ENCODE assay signal across 1 cellular context in genomic region chr2:189406612-189407011, GRCh38.
TF ChIP-seq lines count a peak whose summit lies in the region.

No MANE protein-coding gene starts in this region.

TF ChIP-seq in endothelial cell of umbilical vein, 7 proteins besides CTCF, POLR2A, EP300 and RAD21 (continued from another document):
- no peak for TF ChIP-seq JUN (IDR thresholded peaks at IDR 0.05; ENCODE audit: borderline replicate concordance, insufficient read depth, insufficient read length, low read depth)
- TF ChIP-seq FOS (IDR thresholded peaks at IDR 0.05; ENCODE audit: borderline replicate concordance, insufficient read depth, low read length): no peak
- no peak for TF ChIP-seq GATA2 (IDR thresholded peaks at IDR 0.05; ENCODE audit: insufficient read depth, insufficient read length, low read depth, low read length)
- no peak for TF ChIP-seq MYC (IDR thresholded peaks at IDR 0.05; ENCODE audit: low read depth, low read length)
